10 cellular contexts compared by ENCODE assay signal in genomic region chr7:155371884-155372781, GRCh38.
DNase-seq lines count a peak whose midpoint lies in the region; ATAC-seq lines count a peak whose summit lies in the region.
"Had no signal": no experiment of that assay in that cellular context is flagged by ENCODE, and none has a peak within 500 bp of the region (broad histone marks: within the 10 kb centered on the region; RNA-seq: fewer than 3 reads in every experiment).

No MANE protein-coding gene starts in this region.

- peak; percentile 57 for ATAC-seq in naive thymus-derived CD4-positive, alpha-beta T cell
- ATAC-seq in HG03159 (IDR thresholded peaks at IDR 0.05; ENCODE audit: unreplicated experiment) (no peak), HG02973 (IDR thresholded peaks at IDR 0.05; ENCODE audit: unreplicated experiment) (no peak)

- peaks cover 21% of the 10 kb centered on the region for H3K4me1 Mint-ChIP-seq in activated naive CD8-positive, alpha-beta T cell treated with anti-CD3 and anti-CD28 coated beads for 36 hours
- peaks cover 24 to 45% (median 29%) of the 10 kb centered on the region in 7 donors for H3K4me1 Mint-ChIP-seq in naive thymus-derived CD4-positive, alpha-beta T cell

- in situ Hi-C loops in GM23248 (cut with MboI) = no loop called here

- H3K9ac ChIP-seq in GM23248 = no peak overlapping the region

- no peak overlapping the region for H2AFZ ChIP-seq in GM23248

- intact Hi-C loops in naive thymus-derived CD4-positive, alpha-beta T cell (cut with micrococcal nuclease) = no loop called here
- intact Hi-C loops in head of caudate nucleus (cut with DNase I) = no loop called here

- no peaks in the 10 kb centered on the region for H3K36me3 Mint-ChIP-seq in activated naive CD8-positive, alpha-beta T cell treated with anti-CD3 and anti-CD28 coated beads for 36 hours
- H3K36me3 Mint-ChIP-seq in naive thymus-derived CD4-positive, alpha-beta T cell = peaks cover 0 to 3% (median 0%) of the 10 kb centered on the region in 5 donors

- H3K4me2 ChIP-seq in GM23248 (ENCODE audit: unreplicated experiment) = no peak overlapping the region

- 2 to 3% methylated on average over 69 to 70 of the region's 82 CpGs for WGBS in GM23248 (ENCODE audit: low coverage in 1 of 2, low lambda C conversion rate in 2 of 2, missing lambda C conversion rate in 2 of 2), 2 experiments

- no peak overlapping the region for H3K27ac ChIP-seq in GM23248
- H3K27ac ChIP-seq in naive thymus-derived CD4-positive, alpha-beta T cell (ENCODE audit: low read depth, low read length) = no peak overlapping the region

- H3K4me3 ChIP-seq in GM23248 = no peak overlapping the region
- no peak overlapping the region for H3K4me3 ChIP-seq in naive thymus-derived CD4-positive, alpha-beta T cell (ENCODE audit: low read length)

- CTCF ChIA-PET in naive thymus-derived CD4-positive, alpha-beta T cell (lab: Charles Lee) = no interaction called here

- peak; percentile 21 for DNase-seq in COLO668 (lab: John Stamatoyannopoulos, UW; ENCODE audit: unreplicated experiment)
- DNase-seq in GM23248 = peak; percentile 36
- DNase-seq in activated naive CD8-positive, alpha-beta T cell treated with anti-CD3 and anti-CD28 coated beads for 36 hours = peak; percentile 39
- DNase-seq in naive thymus-derived CD4-positive, alpha-beta T cell = no peak
- DNase-seq in head of caudate nucleus = no peak
- no peak for DNase-seq in NCI-H510A (lab: John Stamatoyannopoulos, UW)
- DNase-seq: dermis blood vessel endothelial cell, small intestine had no signal

- H3K79me2 ChIP-seq in GM23248 (ENCODE audit: insufficient read depth) = no peaks in the 10 kb centered on the region

- H3K27ac Mint-ChIP-seq in activated naive CD8-positive, alpha-beta T cell treated with anti-CD3 and anti-CD28 coated beads for 36 hours = no peak overlapping the region
- H3K27ac Mint-ChIP-seq in naive thymus-derived CD4-positive, alpha-beta T cell = no peak overlapping the region

- no peaks in the 10 kb centered on the region for H3K4me1 ChIP-seq in GM23248 (ENCODE audit: insufficient read depth)
- peaks cover 0 to 7% of the 10 kb centered on the region in 2 donors for H3K4me1 ChIP-seq in naive thymus-derived CD4-positive, alpha-beta T cell (ENCODE audit: control insufficient read depth in 2 of 2, insufficient read depth in 2 of 2, low read length in 2 of 2)

- no peaks in the 10 kb centered on the region for H3K36me3 ChIP-seq in GM23248 (ENCODE audit: low read depth)
- no peaks in the 10 kb centered on the region for H3K36me3 ChIP-seq in naive thymus-derived CD4-positive, alpha-beta T cell (ENCODE audit: control insufficient read depth in 2 of 3, insufficient read depth in 3 of 3, low read length in 3 of 3)

- no peaks in the 10 kb centered on the region for H3K9me3 ChIP-seq in GM23248 (ENCODE audit: low read depth)
- H3K9me3 ChIP-seq in naive thymus-derived CD4-positive, alpha-beta T cell (ENCODE audit: control insufficient read depth in 2 of 3, low read length in 3 of 3) = no peaks in the 10 kb centered on the region

- H3K27me3 Mint-ChIP-seq in activated naive CD8-positive, alpha-beta T cell treated with anti-CD3 and anti-CD28 coated beads for 36 hours = peaks cover 86% of the 10 kb centered on the region
- H3K27me3 Mint-ChIP-seq in naive thymus-derived CD4-positive, alpha-beta T cell = peaks cover 61 to 75% (median 71%) of the 10 kb centered on the region in 5 donors

- peaks cover 73% of the 10 kb centered on the region for H3K27me3 ChIP-seq in GM23248 (replicated peaks; ENCODE audit: insufficient read depth)
- H3K27me3 ChIP-seq in naive thymus-derived CD4-positive, alpha-beta T cell (ENCODE audit: control insufficient read depth in 2 of 2, insufficient read depth in 2 of 2, low read length in 2 of 2) = peaks cover 0 to 3% of the 10 kb centered on the region in 2 donors

- H4K20me1 ChIP-seq in GM23248 (ENCODE audit: insufficient read depth) = no peaks in the 10 kb centered on the region

- no peaks in the 10 kb centered on the region for H3F3A ChIP-seq in GM23248 (ENCODE audit: insufficient read depth)

- H3K9me3 Mint-ChIP-seq in activated naive CD8-positive, alpha-beta T cell treated with anti-CD3 and anti-CD28 coated beads for 36 hours = no peaks in the 10 kb centered on the region
- H3K9me3 Mint-ChIP-seq in naive thymus-derived CD4-positive, alpha-beta T cell = peaks cover 0 to 6% (median 0%) of the 10 kb centered on the region in 11 donors

- H3K9me2 ChIP-seq in GM23248 (ENCODE audit: insufficient read depth) = no peaks in the 10 kb centered on the region

- no peak overlapping the region for H3K4me3 Mint-ChIP-seq in activated naive CD8-positive, alpha-beta T cell treated with anti-CD3 and anti-CD28 coated beads for 36 hours
- peak overlapping the region in 6 of 10 donors; percentile 9 to 82 (median 60) for H3K4me3 Mint-ChIP-seq in naive thymus-derived CD4-positive, alpha-beta T cell

- POLR2A ChIA-PET in naive thymus-derived CD4-positive, alpha-beta T cell (lab: Charles Lee) = no interaction called here

Comparison
In these comparisons a context has a peak if more than half of its experiments do, and no peak if none do; other contexts are left out.
1. DNase-seq: peak in COLO668 (single experiment), GM23248 (single experiment) and activated naive CD8-positive, alpha-beta T cell treated with anti-CD3 and anti-CD28 coated beads for 36 hours (single experiment); none in naive thymus-derived CD4-positive, alpha-beta T cell (0 of 9), head of caudate nucleus (0 of 42) and NCI-H510A (single experiment).